Comparison of ENCODE assay signal across 27 cellular contexts in genomic region chr18:57749604-57749970, GRCh38. TPM values are rescaled to one million over a fixed set of nuclear protein-coding genes. Genes with fewer than 3 reads are reported as not detected.
DNase-seq lines count a peak whose midpoint lies in the region; ATAC-seq and TF ChIP-seq lines count a peak whose summit lies in the region.
"Had no signal": no experiment of that assay in that cellular context is flagged by ENCODE, and none has a peak within 500 bp of the region (broad histone marks: within the 10 kb centered on the region; RNA-seq: fewer than 3 reads in every experiment).

No MANE protein-coding gene starts in this region.

- H3K4me1 ChIP-seq in OCI-LY3 (ENCODE audit: low read length) (peaks cover 60% of the 10 kb centered on the region), stomach (peaks cover 43 to 96% (median 82%) of the 10 kb centered on the region in 4 donors)

- no peak overlapping the region for H2AFZ ChIP-seq in OCI-LY3 (ENCODE audit: low read depth, low read length)

- 81 to 97% (median 93%) methylated on average over 2 of the region's 2 CpGs for WGBS in stomach, 5 donors

- peak overlapping the region; percentile 54; the same call in 1 of the 2 replicates for H3K4me2 ChIP-seq in OCI-LY3 (ENCODE audit: low read length)

- H3K9me3 ChIP-seq in OCI-LY3 (ENCODE audit: insufficient read depth, low read length) = no peaks in the 10 kb centered on the region
- H3K9me3 ChIP-seq in stomach = no peaks in the 10 kb centered on the region
- H3K9me3 ChIP-seq: Caco-2, left lung, Peyer's patch had no signal

- intact Hi-C loops in stomach (cut with DNase I; ENCODE audit: low total_unique reads) (no loop called here), left colon (cut with DNase I, micrococcal nuclease) (no loop called here)

- H3K9me3 Mint-ChIP-seq in memory B cell = no peaks in the 10 kb centered on the region
- H3K9me3 Mint-ChIP-seq: activated CD4-positive, alpha-beta T cell treated with anti-CD3 and anti-CD28 coated beads, Interleukin-2, amount 10 ng/mL, durations not matched to agents 7 days and 5 days; activated naive CD4-positive, alpha-beta T cell treated with anti-CD3 and anti-CD28 coated beads, Interleukin-2, amount 50 U/mL, for 24 hours; activated T-helper 1 cell treated with anti-CD3 and anti-CD28 coated beads, Interleukin-12 subunit alpha, Interleukin-12 subunit beta, Interleukin-2, Interleukin-4 antibody, amounts not matched to agents 30 ng/mL and 10 ng/mL and 1 ng/mL, durations not matched to agents 14 hours and 24 hours and 36 hours; immature natural killer cell had no signal

- no peak for TF ChIP-seq POLR2A in stomach (IDR thresholded peaks at IDR 0.05)

- H3K36me3 Mint-ChIP-seq in memory B cell = no peaks in the 10 kb centered on the region
- H3K36me3 Mint-ChIP-seq: activated CD8-positive, alpha-beta memory T cell treated with anti-CD3 and anti-CD28 coated beads, Interleukin-2, amount 10 ng/mL, durations not matched to agents 7 days and 5 days; activated naive CD4-positive, alpha-beta T cell treated with anti-CD3 and anti-CD28 coated beads, Interleukin-2, amount 50 U/mL, for 24 hours had no signal

- H3K27me3 Mint-ChIP-seq in memory B cell = no peaks in the 10 kb centered on the region
- H3K27me3 Mint-ChIP-seq: activated CD4-positive, alpha-beta T cell treated with anti-CD3 and anti-CD28 coated beads, Interleukin-2, amount 10 ng/mL, durations not matched to agents 7 days and 5 days; activated naive CD4-positive, alpha-beta T cell treated with anti-CD3 and anti-CD28 coated beads, Interleukin-2, amount 50 U/mL, for 24 hours had no signal

- H3K27ac Mint-ChIP-seq in memory B cell = peak overlapping the region; percentile 66
- H3K27ac Mint-ChIP-seq: activated CD4-positive, alpha-beta T cell treated with anti-CD3 and anti-CD28 coated beads, Interleukin-2, amount 10 ng/mL, durations not matched to agents 7 days and 5 days; activated CD8-positive, alpha-beta memory T cell treated with anti-CD3 and anti-CD28 coated beads, Interleukin-2, amount 10 ng/mL, durations not matched to agents 7 days and 5 days; activated naive CD4-positive, alpha-beta T cell treated with anti-CD3 and anti-CD28 coated beads, Interleukin-2, amount 50 U/mL, for 24 hours; activated T-helper 1 cell treated with anti-CD3 and anti-CD28 coated beads, Interleukin-12 subunit alpha, Interleukin-12 subunit beta, Interleukin-2, Interleukin-4 antibody, amounts not matched to agents 30 ng/mL and 10 ng/mL and 1 ng/mL, durations not matched to agents 14 hours and 24 hours and 36 hours; immature natural killer cell had no signal

- peak overlapping the region; percentile 62 for H3K27ac ChIP-seq in OCI-LY3 (ENCODE audit: low read length)
- H3K27ac ChIP-seq in stomach = peak overlapping the region; percentile 58 to 88 (median 78)
- H3K27ac ChIP-seq: Peyer's patch had no signal

- no peaks in the 10 kb centered on the region for H3K27me3 ChIP-seq in OCI-LY3 (ENCODE audit: low read depth, low read length)
- no peaks in the 10 kb centered on the region for H3K27me3 ChIP-seq in stomach
- H3K27me3 ChIP-seq: left lung, Peyer's patch had no signal

- H3K4me3 ChIP-seq in OCI-LY3 (ENCODE audit: low read length) (no peak overlapping the region), stomach (no peak overlapping the region)
- H3K4me3 ChIP-seq: left lung, Peyer's patch, skin epidermis had no signal

- no peak for TF ChIP-seq CTCF in OCI-LY3 (IDR thresholded peaks at IDR 0.05; ENCODE audit: low read depth, low read length)
- TF ChIP-seq CTCF in stomach (IDR thresholded peaks at IDR 0.05) = no peak

- no peaks in the 10 kb centered on the region for H3K36me3 ChIP-seq in OCI-LY3 (replicated peaks; ENCODE audit: low read depth, low read length)
- no peaks in the 10 kb centered on the region for H3K36me3 ChIP-seq in stomach
- H3K36me3 ChIP-seq: left lung, Peyer's patch had no signal

- H4K20me1 ChIP-seq in OCI-LY3 (ENCODE audit: insufficient read depth, low read length) = no peaks in the 10 kb centered on the region

- H3K9ac ChIP-seq in OCI-LY3 (ENCODE audit: low read length) = no peak overlapping the region

- H3K79me2 ChIP-seq in OCI-LY3 (ENCODE audit: low read length) = no peaks in the 10 kb centered on the region

- ATAC-seq in memory B cell (ENCODE audit: low read depth) (no peak), HG03135 (IDR thresholded peaks at IDR 0.05; ENCODE audit: unreplicated experiment) (no peak), left colon (no peak)
- ATAC-seq: activated CD8-positive, alpha-beta memory T cell treated with anti-CD3 and anti-CD28 coated beads, Interleukin-2, amount 10 ng/mL, durations not matched to agents 7 days and 5 days had no signal

- peaks cover 28% of the 10 kb centered on the region for H3K4me1 Mint-ChIP-seq in memory B cell
- H3K4me1 Mint-ChIP-seq: activated naive CD4-positive, alpha-beta T cell treated with anti-CD3 and anti-CD28 coated beads, Interleukin-2, amount 50 U/mL, for 24 hours had no signal

- DNase-seq in DMS53 (lab: John Stamatoyannopoulos, UW) (peak; percentile 48), DMS53 treated with DMSO at 0.1 percent for 48 hours (lab: John Stamatoyannopoulos, UW; ENCODE audit: unreplicated experiment) (no peak), memory B cell (ENCODE audit: low spot score in 2 of 2) (no peak), stomach (no peak), dermis blood vessel endothelial cell (no peak), left colon (no peak)
- DNase-seq: 8988T; activated CD4-positive, alpha-beta T cell treated with anti-CD3 and anti-CD28 coated beads, Interleukin-2, amount 10 ng/mL, durations not matched to agents 7 days and 5 days; activated CD8-positive, alpha-beta memory T cell treated with anti-CD3 and anti-CD28 coated beads, Interleukin-2, amount 10 ng/mL, durations not matched to agents 7 days and 5 days; aorta; Caco-2; caudate nucleus; immature natural killer cell; KBM-7; left lung; NCI-H1694; NCI-H2171 treated with DMSO at 0.1 percent for 48 hours; Peyer's patch; stimulated activated CD4-positive, alpha-beta T cell treated with anti-CD3 and anti-CD28 coated beads, Interleukin-2, amount 100 ng/mL, for 24 hours; stimulated activated naive CD4-positive, alpha-beta T cell had no signal

- H3K4me3 Mint-ChIP-seq in memory B cell = no peak overlapping the region
- H3K4me3 Mint-ChIP-seq: activated CD4-positive, alpha-beta T cell treated with anti-CD3 and anti-CD28 coated beads, Interleukin-2, amount 10 ng/mL, durations not matched to agents 7 days and 5 days; activated CD8-positive, alpha-beta memory T cell treated with anti-CD3 and anti-CD28 coated beads, Interleukin-2, amount 10 ng/mL, durations not matched to agents 7 days and 5 days; activated naive CD4-positive, alpha-beta T cell treated with anti-CD3 and anti-CD28 coated beads, Interleukin-2, amount 50 U/mL, for 24 hours; activated T-helper 1 cell treated with anti-CD3 and anti-CD28 coated beads, Interleukin-12 subunit alpha, Interleukin-12 subunit beta, Interleukin-2, Interleukin-4 antibody, amounts not matched to agents 30 ng/mL and 10 ng/mL and 1 ng/mL, durations not matched to agents 14 hours and 24 hours and 36 hours; immature natural killer cell had no signal

- no peak for TF ChIP-seq EP300 in stomach (IDR thresholded peaks at IDR 0.05)

RNA-seq across cellular contexts. Expression of gene ATP8B1, which starts 53.5 kb away (rescaled TPM):
- total RNA-seq in stomach = 100 to 1,000 TPM in 3 of 5 donors, 10 to 100 TPM in 2; 29.0 to 189 (median 107) TPM
- 10 to 100 TPM; 14.4 to 25.2 (median 14.9) TPM for polyA plus RNA-seq in stomach
- 51.1 and 72.5 TPM in 2 replicates for total RNA-seq in dermis blood vessel endothelial cell
- 100 to 1,000 TPM; 248 to 387 TPM for total RNA-seq in left colon
- total RNA-seq: activated CD4-positive, alpha-beta T cell treated with anti-CD3 and anti-CD28 coated beads, Interleukin-2, amount 10 ng/mL, durations not matched to agents 7 days and 5 days; mononuclear cell; T-helper 2 cell treated with Interferon-gamma antibody and Interleukin-4, amounts not matched to agents 100 ng/mL and 5 ng/mL, for 36 hours had no signal
